26 cellular contexts compared by ENCODE assay signal in the genomic region with DNA sequence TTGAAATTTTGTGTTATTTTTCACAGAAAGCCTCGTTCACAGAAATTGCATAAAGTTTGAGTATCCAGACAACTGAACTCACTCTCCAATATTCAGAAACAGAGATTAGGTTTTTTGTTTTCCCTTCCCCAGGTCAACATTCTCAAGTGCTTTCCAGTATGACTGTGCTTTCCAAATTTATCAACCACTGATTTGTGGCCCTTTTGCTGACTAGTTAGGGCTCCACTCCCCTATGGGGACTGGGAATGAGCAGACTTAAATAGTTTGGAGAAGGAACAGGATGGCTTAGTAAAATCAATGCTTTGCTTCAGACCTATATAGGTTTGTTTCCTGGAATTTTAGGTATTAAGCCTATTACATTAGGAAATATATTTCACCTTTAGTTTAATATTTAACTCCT.
"Had no signal": no experiment of that assay in that cellular context is flagged by ENCODE, and none has a peak within 500 bp of the region (broad histone marks: within the 10 kb centered on the region; RNA-seq: fewer than 3 reads in every experiment).

No MANE protein-coding gene starts in this region.

- H3K4me1 ChIP-seq: left lung, parathyroid adenoma, psoas muscle, spleen, suprapubic skin, transverse colon, upper lobe of left lung, vagina had no signal

- H3K27me3 ChIP-seq: heart left ventricle, left lung, neural progenitor cell, neutrophil, right lobe of liver, spleen, suprapubic skin, transverse colon, upper lobe of left lung, vagina had no signal

- H2AFZ ChIP-seq: neural progenitor cell, parathyroid adenoma had no signal

- H3K79me2 ChIP-seq: parathyroid adenoma had no signal

- H3K4me2 ChIP-seq: neural progenitor cell had no signal

- H3K36me3 ChIP-seq: heart left ventricle, left lung, neural progenitor cell, neutrophil, right lobe of liver, spleen, suprapubic skin, transverse colon, upper lobe of left lung, vagina had no signal

- DNase-seq: immature natural killer cell; kidney; left colon; left lung; midbrain; mucosa of descending colon; naive thymus-derived CD8-positive, alpha-beta T cell; nephron progenitor cell; occipital lobe; psoas muscle; right lobe of liver; spleen; stimulated activated CD4-positive, alpha-beta T cell treated with anti-CD3 and anti-CD28 coated beads, Interleukin-4, amount 100 ng/mL, for 24 hours; stimulated activated naive CD4-positive, alpha-beta T cell; transverse colon; upper lobe of left lung had no signal

- H3K4me3 Mint-ChIP-seq: immature natural killer cell; naive thymus-derived CD8-positive, alpha-beta T cell; nephron progenitor cell; neural progenitor cell; stimulated activated effector memory CD8-positive, alpha-beta T cell treated with anti-CD3 and anti-CD28 coated beads, Interleukin-12 subunit alpha, Interleukin-12 subunit beta, amount 100 ng/mL, for 72 hours; stimulated activated naive CD8-positive, alpha-beta T cell treated with anti-CD3 and anti-CD28 coated beads, Interleukin-15, Interleukin-2, amounts not matched to agents 100 ng/mL and 50 ng/mL, for 24 hours had no signal

- H3K9ac ChIP-seq: neural progenitor cell, parathyroid adenoma had no signal

- H3K27ac Mint-ChIP-seq: immature natural killer cell; naive thymus-derived CD8-positive, alpha-beta T cell; nephron progenitor cell; neural progenitor cell; stimulated activated effector memory CD8-positive, alpha-beta T cell treated with anti-CD3 and anti-CD28 coated beads, Interleukin-12 subunit alpha, Interleukin-12 subunit beta, amount 100 ng/mL, for 72 hours; stimulated activated naive CD8-positive, alpha-beta T cell treated with anti-CD3 and anti-CD28 coated beads, Interleukin-15, Interleukin-2, amounts not matched to agents 100 ng/mL and 50 ng/mL, for 24 hours had no signal

- ATAC-seq: left colon; left lung; mucosa of descending colon; naive thymus-derived CD8-positive, alpha-beta T cell; psoas muscle; right lobe of liver; stimulated activated effector memory CD8-positive, alpha-beta T cell treated with anti-CD3 and anti-CD28 coated beads, Interleukin-12 subunit alpha, Interleukin-12 subunit beta, amount 100 ng/mL, for 72 hours had no signal

- H3K9me3 ChIP-seq: heart left ventricle, left lung, mucosa of descending colon, neutrophil, psoas muscle, right lobe of liver, suprapubic skin, transverse colon, upper lobe of left lung, vagina had no signal

- H3K27me3 Mint-ChIP-seq: naive thymus-derived CD8-positive, alpha-beta T cell; stimulated activated naive CD8-positive, alpha-beta T cell treated with anti-CD3 and anti-CD28 coated beads, Interleukin-15, Interleukin-2, amounts not matched to agents 100 ng/mL and 50 ng/mL, for 24 hours had no signal

- H3K27ac ChIP-seq: left lung, neural progenitor cell, neutrophil, parathyroid adenoma, psoas muscle, right lobe of liver, skin epidermis, spleen, suprapubic skin, transverse colon, upper lobe of left lung, vagina had no signal

- H3K36me3 Mint-ChIP-seq: immature natural killer cell; naive thymus-derived CD8-positive, alpha-beta T cell; neural progenitor cell; stimulated activated effector memory CD8-positive, alpha-beta T cell treated with anti-CD3 and anti-CD28 coated beads, Interleukin-12 subunit alpha, Interleukin-12 subunit beta, amount 100 ng/mL, for 72 hours had no signal

- H3K4me1 Mint-ChIP-seq: immature natural killer cell; naive thymus-derived CD8-positive, alpha-beta T cell; nephron progenitor cell; stimulated activated effector memory CD8-positive, alpha-beta T cell treated with anti-CD3 and anti-CD28 coated beads, Interleukin-12 subunit alpha, Interleukin-12 subunit beta, amount 100 ng/mL, for 72 hours had no signal

- H3K4me3 ChIP-seq: heart left ventricle, left lung, lung, mucosa of descending colon, neural progenitor cell, psoas muscle, right lobe of liver, skin epidermis, spleen, suprapubic skin, transverse colon, upper lobe of left lung, vagina had no signal

- H3K9me3 Mint-ChIP-seq: nephron progenitor cell, neural progenitor cell had no signal
